In the genomic region with DNA sequence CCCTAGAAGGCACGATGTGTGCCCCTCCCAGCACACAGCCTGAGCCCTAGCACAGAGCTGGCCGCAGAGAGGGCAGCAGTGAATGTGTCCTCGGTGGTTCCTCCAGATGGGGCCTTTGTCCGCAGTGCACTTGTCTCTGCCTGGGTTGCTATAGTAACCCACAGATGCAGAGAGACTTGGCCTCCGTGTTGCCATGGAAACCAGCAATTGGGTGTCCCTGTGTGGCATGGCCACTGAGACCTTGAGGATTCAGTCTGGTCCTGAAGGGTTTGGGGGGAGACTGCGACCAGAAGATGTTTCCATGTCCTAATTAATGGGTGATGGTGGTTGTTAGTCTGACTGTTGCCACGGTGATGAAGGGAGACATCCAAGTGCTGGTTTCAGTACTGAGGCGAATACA, we compare ENCODE assay signal across 2 cellular contexts.
TF ChIP-seq lines count a peak whose summit lies in the region.

No MANE protein-coding gene starts in this region.

TF ChIP-seq in HepG2, 621 proteins besides CTCF, POLR2A, EP300 and RAD21:
- no peak for TF ChIP-seq ETV5 (CRISPR knock-in tag; IDR thresholded peaks at IDR 0.05; ENCODE audit: borderline replicate concordance)
- TF ChIP-seq, protein P1, sequence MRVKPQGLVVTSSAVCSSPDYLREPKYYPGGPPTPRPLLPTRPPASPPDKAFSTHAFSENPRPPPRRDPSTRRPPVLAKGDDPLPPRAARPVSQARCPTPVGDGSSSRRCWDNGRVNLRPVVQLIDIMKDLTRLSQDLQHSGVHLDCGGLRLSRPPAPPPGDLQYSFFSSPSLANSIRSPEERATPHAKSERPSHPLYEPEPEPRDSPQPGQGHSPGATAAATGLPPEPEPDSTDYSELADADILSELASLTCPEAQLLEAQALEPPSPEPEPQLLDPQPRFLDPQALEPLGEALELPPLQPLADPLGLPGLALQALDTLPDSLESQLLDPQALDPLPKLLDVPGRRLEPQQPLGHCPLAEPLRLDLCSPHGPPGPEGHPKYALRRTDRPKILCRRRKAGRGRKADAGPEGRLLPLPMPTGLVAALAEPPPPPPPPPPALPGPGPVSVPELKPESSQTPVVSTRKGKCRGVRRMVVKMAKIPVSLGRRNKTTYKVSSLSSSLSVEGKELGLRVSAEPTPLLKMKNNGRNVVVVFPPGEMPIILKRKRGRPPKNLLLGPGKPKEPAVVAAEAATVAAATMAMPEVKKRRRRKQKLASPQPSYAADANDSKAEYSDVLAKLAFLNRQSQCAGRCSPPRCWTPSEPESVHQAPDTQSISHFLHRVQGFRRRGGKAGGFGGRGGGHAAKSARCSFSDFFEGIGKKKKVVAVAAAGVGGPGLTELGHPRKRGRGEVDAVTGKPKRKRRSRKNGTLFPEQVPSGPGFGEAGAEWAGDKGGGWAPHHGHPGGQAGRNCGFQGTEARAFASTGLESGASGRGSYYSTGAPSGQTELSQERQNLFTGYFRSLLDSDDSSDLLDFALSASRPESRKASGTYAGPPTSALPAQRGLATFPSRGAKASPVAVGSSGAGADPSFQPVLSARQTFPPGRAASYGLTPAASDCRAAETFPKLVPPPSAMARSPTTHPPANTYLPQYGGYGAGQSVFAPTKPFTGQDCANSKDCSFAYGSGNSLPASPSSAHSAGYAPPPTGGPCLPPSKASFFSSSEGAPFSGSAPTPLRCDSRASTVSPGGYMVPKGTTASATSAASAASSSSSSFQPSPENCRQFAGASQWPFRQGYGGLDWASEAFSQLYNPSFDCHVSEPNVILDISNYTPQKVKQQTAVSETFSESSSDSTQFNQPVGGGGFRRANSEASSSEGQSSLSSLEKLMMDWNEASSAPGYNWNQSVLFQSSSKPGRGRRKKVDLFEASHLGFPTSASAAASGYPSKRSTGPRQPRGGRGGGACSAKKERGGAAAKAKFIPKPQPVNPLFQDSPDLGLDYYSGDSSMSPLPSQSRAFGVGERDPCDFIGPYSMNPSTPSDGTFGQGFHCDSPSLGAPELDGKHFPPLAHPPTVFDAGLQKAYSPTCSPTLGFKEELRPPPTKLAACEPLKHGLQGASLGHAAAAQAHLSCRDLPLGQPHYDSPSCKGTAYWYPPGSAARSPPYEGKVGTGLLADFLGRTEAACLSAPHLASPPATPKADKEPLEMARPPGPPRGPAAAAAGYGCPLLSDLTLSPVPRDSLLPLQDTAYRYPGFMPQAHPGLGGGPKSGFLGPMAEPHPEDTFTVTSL (CRISPR knock-in tag; IDR thresholded peaks at IDR 0.05; ENCODE audit: borderline replicate concordance): no peak
- peak; percentile 50 for TF ChIP-seq RFX1 (IDR thresholded peaks at IDR 0.05)
- TF ChIP-seq CBX5 (CRISPR knock-in tag; IDR thresholded peaks at IDR 0.05; ENCODE audit: borderline replicate concordance): no peak
- no peak for TF ChIP-seq ZNF652 (CRISPR knock-in tag; IDR thresholded peaks at IDR 0.05; ENCODE audit: borderline replicate concordance, low read depth)
- no peak for TF ChIP-seq NRL (CRISPR knock-in tag; IDR thresholded peaks at IDR 0.05; ENCODE audit: borderline replicate concordance)
- TF ChIP-seq, protein P2, sequence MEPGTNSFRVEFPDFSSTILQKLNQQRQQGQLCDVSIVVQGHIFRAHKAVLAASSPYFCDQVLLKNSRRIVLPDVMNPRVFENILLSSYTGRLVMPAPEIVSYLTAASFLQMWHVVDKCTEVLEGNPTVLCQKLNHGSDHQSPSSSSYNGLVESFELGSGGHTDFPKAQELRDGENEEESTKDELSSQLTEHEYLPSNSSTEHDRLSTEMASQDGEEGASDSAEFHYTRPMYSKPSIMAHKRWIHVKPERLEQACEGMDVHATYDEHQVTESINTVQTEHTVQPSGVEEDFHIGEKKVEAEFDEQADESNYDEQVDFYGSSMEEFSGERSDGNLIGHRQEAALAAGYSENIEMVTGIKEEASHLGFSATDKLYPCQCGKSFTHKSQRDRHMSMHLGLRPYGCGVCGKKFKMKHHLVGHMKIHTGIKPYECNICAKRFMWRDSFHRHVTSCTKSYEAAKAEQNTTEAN (CRISPR knock-in tag; conservative IDR thresholded peaks at IDR 0.05): no peak
- TF ChIP-seq, protein P3, sequence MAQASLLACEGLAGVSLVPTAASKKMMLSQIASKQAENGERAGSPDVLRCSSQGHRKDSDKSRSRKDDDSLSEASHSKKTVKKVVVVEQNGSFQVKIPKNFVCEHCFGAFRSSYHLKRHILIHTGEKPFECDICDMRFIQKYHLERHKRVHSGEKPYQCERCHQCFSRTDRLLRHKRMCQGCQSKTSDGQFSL (CRISPR knock-in tag; IDR thresholded peaks at IDR 0.05): no peak

TF ChIP-seq in GM12878, 131 proteins besides CTCF, POLR2A, EP300 and RAD21:
- TF ChIP-seq SP1 (IDR thresholded peaks at IDR 0.05; ENCODE audit: low read depth, low read length) (no peak), RFX5 (IDR thresholded peaks at IDR 0.05; ENCODE audit: low read depth, low read length) (no peak), YBX1 (IDR thresholded peaks at IDR 0.05) (no peak), KLF5 (IDR thresholded peaks at IDR 0.05; ENCODE audit: partially characterized antibody) (no peak), GATAD2B (conservative IDR thresholded peaks at IDR 0.05; ENCODE audit: low read depth) (no peak), BMI1 (IDR thresholded peaks at IDR 0.05; ENCODE audit: borderline replicate concordance) (peak; percentile 56; the same call in 1 of the 2 replicates), RUNX3 (IDR thresholded peaks at IDR 0.05; ENCODE audit: low read length) (no peak)
